ENCODE assay signal across 9 cellular contexts in the genomic region with DNA sequence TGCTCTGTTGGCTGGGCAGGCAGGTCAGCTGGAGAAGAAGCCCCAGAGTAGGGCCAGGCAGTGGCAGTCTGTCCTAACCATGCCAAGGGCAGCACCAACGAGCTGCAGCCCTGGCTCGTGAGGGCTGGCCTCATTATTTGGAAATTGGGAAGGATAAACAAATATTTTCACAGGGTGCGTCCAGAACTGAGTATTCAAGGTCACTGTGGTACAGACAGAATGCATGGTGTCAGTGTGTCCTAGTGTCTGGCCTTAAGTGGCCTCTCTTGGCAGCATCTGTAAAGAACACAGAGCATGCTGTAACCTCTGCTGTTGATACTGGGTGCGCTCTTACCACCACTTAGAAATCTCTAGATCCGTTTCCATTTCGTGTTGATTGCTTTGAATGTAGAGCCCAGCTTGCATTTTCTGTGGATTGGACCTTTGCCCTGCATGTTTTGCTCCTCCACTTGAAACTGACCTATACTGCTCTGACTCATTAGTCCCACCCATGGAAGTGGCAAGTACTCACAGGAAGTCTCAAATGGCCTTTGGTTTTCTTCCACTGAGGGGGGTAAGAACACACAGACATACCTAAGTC.
DNase-seq lines count a peak whose midpoint lies in the region; ATAC-seq, FAIRE-seq and TF ChIP-seq lines count a peak whose summit lies in the region.
"Had no signal": no experiment of that assay in that cellular context is flagged by ENCODE, and none has a peak within 500 bp of the region (broad histone marks: within the 10 kb centered on the region; RNA-seq: fewer than 3 reads in every experiment).

No MANE protein-coding gene starts in this region.

- H3K4me2 ChIP-seq in HepG2 (ENCODE audit: low read depth, low read length) = peak overlapping the region; percentile 25

- H3K9me3 ChIP-seq in colonic mucosa = no peaks in the 10 kb centered on the region
- H3K9me3 ChIP-seq in HepG2 (ENCODE audit: low read length) = no peaks in the 10 kb centered on the region

- TF ChIP-seq CTCF in colonic mucosa (IDR thresholded peaks at IDR 0.05) (no peak), HepG2 (CRISPR knock-in tag; IDR thresholded peaks at IDR 0.05) (no peak)
- no peak for TF ChIP-seq CTCF in activated CD8-positive, alpha-beta T cell treated with anti-CD3 and anti-CD28 coated beads for 36 hours (IDR thresholded peaks at IDR 0.05)

- no peak overlapping the region for H3K4me3 ChIP-seq in colonic mucosa
- no peak overlapping the region for H3K4me3 ChIP-seq in HepG2 (replicated peaks in 1 of 3; ENCODE audit: insufficient read depth in 1 of 3, low read depth in 2 of 3, low read length in 3 of 3)

- no peaks in the 10 kb centered on the region for H3K79me2 ChIP-seq in HepG2 (ENCODE audit: insufficient read depth, low read length)

- H3K4me1 ChIP-seq in colonic mucosa (no peaks in the 10 kb centered on the region), HepG2 (ENCODE audit: insufficient read depth, low read length) (peaks cover 16% of the 10 kb centered on the region)

- BruUV-seq in HepG2 (replicated peaks; lab: Mats Ljungman, UMichigan) = no TSS peak

- H3K4me1 Mint-ChIP-seq in activated CD8-positive, alpha-beta T cell treated with anti-CD3 and anti-CD28 coated beads for 36 hours (ENCODE audit: low read depth) = no peaks in the 10 kb centered on the region
- H3K4me1 Mint-ChIP-seq: IgD-negative memory B cell had no signal

- H3K27me3 ChIP-seq in colonic mucosa (no peaks in the 10 kb centered on the region), HepG2 (ENCODE audit: control insufficient read depth in 1 of 2, insufficient read depth in 2 of 2, low read length in 2 of 2) (no peaks in the 10 kb centered on the region)

- H3K4me3 Mint-ChIP-seq in activated CD8-positive, alpha-beta T cell treated with anti-CD3 and anti-CD28 coated beads for 36 hours = no peak overlapping the region
- H3K4me3 Mint-ChIP-seq: IgD-negative memory B cell had no signal

- in situ Hi-C loops in HepG2 (cut with HindIII; ENCODE audit: extremely low pct_ligation_motif_present, low pct_unique_long_range_greater_than_20kb) = no loop called here

- TF ChIP-seq RAD21 in HepG2 (CRISPR knock-in tag; IDR thresholded peaks at IDR 0.05) = no peak

- CTCF ChIA-PET in HepG2 (lab: Yijun Ruan, JAX; ENCODE audit: low intra/inter-chr PET ratio, low total read pairs) = no interaction called here
- CTCF ChIA-PET in activated CD8-positive, alpha-beta T cell treated with anti-CD3 and anti-CD28 coated beads for 36 hours (lab: Charles Lee) = no interaction called here

- DNase-seq in A172 (ENCODE audit: low spot score) (peak; percentile 87), HT1080 (ENCODE audit: low read depth) (peak; percentile 90), colonic mucosa (peak; percentile 17), HepG2 (ENCODE audit: low spot score) (peak; percentile 32), cortex of kidney (lab: John Stamatoyannopoulos, UW) (no peak)
- no peak for DNase-seq in activated CD8-positive, alpha-beta T cell treated with anti-CD3 and anti-CD28 coated beads for 36 hours
- DNase-seq in stimulated activated CD4-positive, alpha-beta T cell treated with anti-CD3 and anti-CD28 coated beads, Interleukin-12 subunit alpha, Interleukin-12 subunit beta, amount 100 ng/mL, for 4 hours = no peak
- DNase-seq in stimulated activated CD4-positive, alpha-beta T cell treated with anti-CD3 and anti-CD28 coated beads, Interleukin-4, amount 100 ng/mL, for 1 hour = no peak

- H3K9me3 Mint-ChIP-seq in activated CD8-positive, alpha-beta T cell treated with anti-CD3 and anti-CD28 coated beads for 36 hours = no peaks in the 10 kb centered on the region
- H3K9me3 Mint-ChIP-seq: IgD-negative memory B cell had no signal

- H3K27ac Mint-ChIP-seq in activated CD8-positive, alpha-beta T cell treated with anti-CD3 and anti-CD28 coated beads for 36 hours = no peak overlapping the region

- 5% methylated on average over 6 of the region's 6 CpGs for WGBS in HepG2 (ENCODE audit: low lambda C conversion rate)

- no peaks in the 10 kb centered on the region for H3K27me3 Mint-ChIP-seq in activated CD8-positive, alpha-beta T cell treated with anti-CD3 and anti-CD28 coated beads for 36 hours
- H3K27me3 Mint-ChIP-seq: IgD-negative memory B cell had no signal

- peak; percentile 87 for ATAC-seq in HepG2
- no peak for ATAC-seq in activated CD8-positive, alpha-beta T cell treated with anti-CD3 and anti-CD28 coated beads for 36 hours

- H3K9ac ChIP-seq in colonic mucosa (ENCODE audit: low read depth in 2 of 2, low read length in 2 of 2) (no peak overlapping the region), HepG2 (ENCODE audit: insufficient read depth, low read depth, low read length) (no peak overlapping the region)

- H3K36me3 Mint-ChIP-seq in activated CD8-positive, alpha-beta T cell treated with anti-CD3 and anti-CD28 coated beads for 36 hours (ENCODE audit: low read depth) = no peaks in the 10 kb centered on the region
- H3K36me3 Mint-ChIP-seq: IgD-negative memory B cell had no signal

- POLR2A ChIA-PET in HepG2 (lab: Yijun Ruan, JAX) = no interaction called here
- POLR2A ChIA-PET in activated CD8-positive, alpha-beta T cell treated with anti-CD3 and anti-CD28 coated beads for 36 hours (lab: Charles Lee) = no interaction called here

- intact Hi-C loops in colonic mucosa (cut with DNase I) = no loop called here
- intact Hi-C loops in HepG2 (cut with micrococcal nuclease; ENCODE audit: unreplicated experiment) = no loop called here
- intact Hi-C loops in activated CD8-positive, alpha-beta T cell treated with anti-CD3 and anti-CD28 coated beads for 36 hours (cut with micrococcal nuclease) = no loop called here

- TF ChIP-seq POLR2A in HepG2 (IDR thresholded peaks at IDR 0.05; ENCODE audit: insufficient read depth in 1 of 2, low read depth in 2 of 2, low read length in 2 of 2) = no peak

- no peak for FAIRE-seq in HepG2 (lab: Jason Lieb, UNC)

- H3K36me3 ChIP-seq in colonic mucosa (no peaks in the 10 kb centered on the region), HepG2 (replicated peaks in 1 of 2; ENCODE audit: control insufficient read depth in 1 of 2, insufficient read depth in 2 of 2, low read length in 2 of 2) (no peaks in the 10 kb centered on the region)

- no peak overlapping the region for H2AFZ ChIP-seq in HepG2 (ENCODE audit: low read length)

- no peak overlapping the region for H3K27ac ChIP-seq in colonic mucosa
- no peak overlapping the region for H3K27ac ChIP-seq in HepG2 (ENCODE audit: extremely low read length, insufficient read depth, low read length)

- H4K20me1 ChIP-seq in HepG2 (ENCODE audit: insufficient read depth, low read length) = no peaks in the 10 kb centered on the region

- TF ChIP-seq EP300 in HepG2 (IDR thresholded peaks at IDR 0.05; ENCODE audit: low read depth in 2 of 2, low read length in 2 of 2) (no peak), HepG2 (CRISPR knock-in tag; IDR thresholded peaks at IDR 0.05; ENCODE audit: borderline replicate concordance) (no peak)

TF ChIP-seq in HepG2, 621 proteins besides CTCF, POLR2A, EP300 and RAD21:
- no peak for TF ChIP-seq TBP (CRISPR knock-in tag; IDR thresholded peaks at IDR 0.05)
- TF ChIP-seq HNF4A (CRISPR knock-in tag; IDR thresholded peaks at IDR 0.05) = peak; percentile 8; the same call in 1 of the 2 replicates
- 0 out of 2 replicates have a peak, but pooled peaks have one; percentile 29 for TF ChIP-seq FOSL2 (CRISPR knock-in tag; IDR thresholded peaks at IDR 0.05)
- no peak for TF ChIP-seq GABPA (IDR thresholded peaks at IDR 0.05; ENCODE audit: low read depth, low read length)
- peak; percentile 66; the same call in 1 of the 2 replicates for TF ChIP-seq GABPA (CRISPR knock-in tag; IDR thresholded peaks at IDR 0.05; ENCODE audit: low read depth)
- TF ChIP-seq KDM3A (CRISPR knock-in tag; IDR thresholded peaks at IDR 0.05; ENCODE audit: low read depth) = no peak
- TF ChIP-seq ZNF7 (CRISPR knock-in tag; IDR thresholded peaks at IDR 0.05) = peak; percentile 71; the same call in 1 of the 2 replicates
- TF ChIP-seq, protein P1, sequence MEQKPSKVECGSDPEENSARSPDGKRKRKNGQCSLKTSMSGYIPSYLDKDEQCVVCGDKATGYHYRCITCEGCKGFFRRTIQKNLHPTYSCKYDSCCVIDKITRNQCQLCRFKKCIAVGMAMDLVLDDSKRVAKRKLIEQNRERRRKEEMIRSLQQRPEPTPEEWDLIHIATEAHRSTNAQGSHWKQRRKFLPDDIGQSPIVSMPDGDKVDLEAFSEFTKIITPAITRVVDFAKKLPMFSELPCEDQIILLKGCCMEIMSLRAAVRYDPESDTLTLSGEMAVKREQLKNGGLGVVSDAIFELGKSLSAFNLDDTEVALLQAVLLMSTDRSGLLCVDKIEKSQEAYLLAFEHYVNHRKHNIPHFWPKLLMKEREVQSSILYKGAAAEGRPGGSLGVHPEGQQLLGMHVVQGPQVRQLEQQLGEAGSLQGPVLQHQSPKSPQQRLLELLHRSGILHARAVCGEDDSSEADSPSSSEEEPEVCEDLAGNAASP (CRISPR knock-in tag; IDR thresholded peaks at IDR 0.05; ENCODE audit: borderline replicate concordance) = peak; percentile 56; the same call in 1 of the 2 replicates
- TF ChIP-seq, protein P2, sequence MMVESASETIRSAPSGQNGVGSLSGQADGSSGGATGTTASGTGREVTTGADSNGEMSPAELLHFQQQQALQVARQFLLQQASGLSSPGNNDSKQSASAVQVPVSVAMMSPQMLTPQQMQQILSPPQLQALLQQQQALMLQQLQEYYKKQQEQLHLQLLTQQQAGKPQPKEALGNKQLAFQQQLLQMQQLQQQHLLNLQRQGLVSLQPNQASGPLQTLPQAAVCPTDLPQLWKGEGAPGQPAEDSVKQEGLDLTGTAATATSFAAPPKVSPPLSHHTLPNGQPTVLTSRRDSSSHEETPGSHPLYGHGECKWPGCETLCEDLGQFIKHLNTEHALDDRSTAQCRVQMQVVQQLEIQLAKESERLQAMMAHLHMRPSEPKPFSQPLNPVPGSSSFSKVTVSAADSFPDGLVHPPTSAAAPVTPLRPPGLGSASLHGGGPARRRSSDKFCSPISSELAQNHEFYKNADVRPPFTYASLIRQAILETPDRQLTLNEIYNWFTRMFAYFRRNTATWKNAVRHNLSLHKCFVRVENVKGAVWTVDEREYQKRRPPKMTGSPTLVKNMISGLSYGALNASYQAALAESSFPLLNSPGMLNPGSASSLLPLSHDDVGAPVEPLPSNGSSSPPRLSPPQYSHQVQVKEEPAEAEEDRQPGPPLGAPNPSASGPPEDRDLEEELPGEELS (CRISPR knock-in tag; IDR thresholded peaks at IDR 0.05) = peak; percentile 31
- TF ChIP-seq MIXL1 (CRISPR knock-in tag; IDR thresholded peaks at IDR 0.05) = no peak
- TF ChIP-seq ZBTB7B (CRISPR knock-in tag; IDR thresholded peaks at IDR 0.05) = no peak
- TF ChIP-seq ZNF235 (CRISPR knock-in tag; IDR thresholded peaks at IDR 0.05; ENCODE audit: borderline replicate concordance) = no peak
- TF ChIP-seq FOXK2 (IDR thresholded peaks at IDR 0.05) = no peak

Comparison
In these comparisons a context has a peak if more than half of its experiments do, and no peak if none do; other contexts are left out.
1. DNase-seq: peak in A172 (single experiment), HT1080 (single experiment), colonic mucosa (single experiment) and HepG2 (single experiment); none in activated CD8-positive, alpha-beta T cell treated with anti-CD3 and anti-CD28 coated beads for 36 hours (single experiment), stimulated activated CD4-positive, alpha-beta T cell treated with anti-CD3 and anti-CD28 coated beads, Interleukin-12 subunit alpha, Interleukin-12 subunit beta, amount 100 ng/mL, for 4 hours (single experiment), stimulated activated CD4-positive, alpha-beta T cell treated with anti-CD3 and anti-CD28 coated beads, Interleukin-4, amount 100 ng/mL, for 1 hour (single experiment) and cortex of kidney (single experiment).